Comparison of ENCODE assay signal across 16 cellular contexts in the genomic region with DNA sequence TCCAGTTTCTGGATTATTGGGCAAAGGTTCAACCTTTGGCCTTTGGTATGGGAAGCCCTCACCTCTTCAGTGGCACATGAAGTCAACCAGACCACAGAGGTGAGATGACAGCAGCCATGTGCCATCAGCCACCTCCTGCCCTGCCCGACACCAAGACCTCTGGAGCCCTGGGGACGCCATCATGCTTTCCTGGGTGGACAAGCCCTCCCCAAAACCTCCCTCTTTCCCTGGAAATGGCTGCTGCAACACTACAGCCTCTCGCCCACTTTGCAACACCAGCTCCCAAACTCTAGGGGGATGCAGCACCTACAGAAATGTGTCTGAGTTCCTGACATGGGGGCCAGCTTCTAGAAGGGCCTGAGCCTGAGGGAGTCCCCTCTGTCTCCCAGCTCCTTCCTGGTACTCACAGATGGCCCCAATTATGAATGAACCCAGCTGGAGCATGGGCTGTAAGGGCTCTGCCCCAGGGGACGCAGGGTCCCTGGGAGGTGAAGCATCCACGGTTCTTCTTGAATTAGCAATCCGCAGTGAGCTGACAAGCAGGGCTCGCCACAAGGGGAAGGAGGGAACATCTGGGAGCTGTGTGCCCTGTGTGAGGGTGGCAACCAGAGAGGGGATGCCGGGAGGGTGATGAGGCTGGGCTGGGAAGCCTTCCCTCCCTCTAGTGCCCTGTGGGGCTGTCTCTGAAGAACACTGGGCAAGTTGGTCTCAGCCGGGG.
"Had no signal": no experiment of that assay in that cellular context is flagged by ENCODE, and none has a peak within 500 bp of the region (broad histone marks: within the 10 kb centered on the region; RNA-seq: fewer than 3 reads in every experiment).

No MANE protein-coding gene starts in this region.

- H3K27me3 ChIP-seq: cardiac muscle cell, uterus had no signal

- H3K36me3 ChIP-seq: cardiac muscle cell, neutrophil, uterus had no signal

- H3K27ac Mint-ChIP-seq: mesothelial cell of epicardium; stimulated activated effector memory CD8-positive, alpha-beta T cell treated with anti-CD3 and anti-CD28 coated beads, Interleukin-12 subunit alpha, Interleukin-12 subunit beta, amount 100 ng/mL, for 72 hours; T-helper 2 cell treated with Interferon-gamma antibody and Interleukin-4, amounts not matched to agents 5 μg/mL and 100 μg/mL, for 36 hours had no signal

- ATAC-seq: stimulated activated effector memory CD8-positive, alpha-beta T cell treated with anti-CD3 and anti-CD28 coated beads, Interleukin-12 subunit alpha, Interleukin-12 subunit beta, amount 100 ng/mL, for 72 hours had no signal

- H3K4me3 ChIP-seq: cardiac muscle cell, uterus had no signal

- H3K36me3 Mint-ChIP-seq: mesothelial cell of epicardium; stimulated activated effector memory CD8-positive, alpha-beta T cell treated with anti-CD3 and anti-CD28 coated beads, Interleukin-12 subunit alpha, Interleukin-12 subunit beta, amount 100 ng/mL, for 72 hours had no signal

- H3K9me3 ChIP-seq: neutrophil, uterus had no signal

- H3K4me3 Mint-ChIP-seq: mesothelial cell of epicardium; stimulated activated effector memory CD8-positive, alpha-beta T cell treated with anti-CD3 and anti-CD28 coated beads, Interleukin-12 subunit alpha, Interleukin-12 subunit beta, amount 100 ng/mL, for 72 hours; T-helper 2 cell treated with Interferon-gamma antibody and Interleukin-4, amounts not matched to agents 5 μg/mL and 100 μg/mL, for 36 hours had no signal

- H3K9me3 Mint-ChIP-seq: stimulated activated effector memory CD8-positive, alpha-beta T cell treated with anti-CD3 and anti-CD28 coated beads, Interleukin-12 subunit alpha, Interleukin-12 subunit beta, amount 100 ng/mL, for 72 hours; T-helper 2 cell treated with Interferon-gamma antibody and Interleukin-4, amounts not matched to agents 5 μg/mL and 100 μg/mL, for 36 hours had no signal

- H3K27ac ChIP-seq: cardiac muscle cell, neutrophil, uterus had no signal

- H3K4me1 ChIP-seq: uterus had no signal

- DNase-seq: activated effector memory CD4-positive, alpha-beta T cell treated with Interleukin-2 at 50 U/mL for 16 hours; activated naive CD4-positive, alpha-beta T cell treated with anti-CD3 and anti-CD28 coated beads, Interleukin-2, amount 50 U/mL, for 16 hours; activated T-cell treated with anti-CD3 and anti-CD28 coated beads, Interleukin-2, amount 50 U/mL, for 1 hour; foreskin fibroblast; glutamatergic neuron; hypothalamus; retina; stimulated activated CD4-positive, alpha-beta T cell treated with anti-CD3 and anti-CD28 coated beads, Interleukin-12 subunit alpha, Interleukin-12 subunit beta, amount 100 ng/mL, for 4 hours; stimulated activated CD4-positive, alpha-beta T cell treated with anti-CD3 and anti-CD28 coated beads, Interleukin-2, amount 100 ng/mL, for 24 hours; SW 1271; uterus had no signal

- H3K4me1 Mint-ChIP-seq: mesothelial cell of epicardium had no signal
